ENCODE assay signal across 13 cellular contexts in the genomic region with DNA sequence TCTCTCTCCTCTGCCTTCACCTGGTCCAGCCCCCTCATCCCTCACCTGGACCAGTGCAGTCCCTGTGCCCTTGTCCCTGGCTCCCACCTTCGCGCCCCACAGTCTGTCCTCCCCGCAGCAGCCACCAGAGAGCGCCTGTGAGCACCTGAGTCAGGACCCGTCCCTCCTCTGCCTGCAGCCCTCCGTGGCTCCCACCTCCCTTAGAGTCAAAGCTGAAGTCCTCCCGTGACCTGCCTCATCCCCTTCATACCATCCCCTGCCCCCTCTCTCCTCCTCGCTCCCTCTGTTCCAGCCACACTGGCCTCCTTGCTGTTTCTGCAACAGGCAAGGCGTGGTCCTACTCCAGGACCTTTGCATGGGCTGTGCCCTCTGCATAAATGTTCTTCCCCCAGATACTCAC. TPM values are rescaled to one million over a fixed set of nuclear protein-coding genes. Genes with fewer than 3 reads are reported as not detected.
DNase-seq lines count a peak whose midpoint lies in the region; ATAC-seq and TF ChIP-seq lines count a peak whose summit lies in the region.
"Had no signal": no experiment of that assay in that cellular context is flagged by ENCODE, and none has a peak within 500 bp of the region (broad histone marks: within the 10 kb centered on the region; RNA-seq: fewer than 3 reads in every experiment).

No MANE protein-coding gene starts in this region.

- H3K36me3 ChIP-seq in CD4-positive, alpha-beta memory T cell (ENCODE audit: insufficient read depth, low read length), result no peaks in the 10 kb centered on the region

- no peaks in the 10 kb centered on the region for H3K9me3 ChIP-seq in CD4-positive, alpha-beta memory T cell (ENCODE audit: control insufficient read depth in 1 of 2, low read length in 2 of 2)

- H3K4me1 ChIP-seq in CD4-positive, alpha-beta memory T cell (ENCODE audit: insufficient read depth, low read length), result no peaks in the 10 kb centered on the region

- intact Hi-C loops in activated CD4-positive, alpha-beta T cell treated with anti-CD3 and anti-CD28 coated beads for 36 hours (cut with DNase I, micrococcal nuclease), result no loop called here
- intact Hi-C loops in CD4-positive, alpha-beta memory T cell (cut with micrococcal nuclease), result no loop called here

- H3K27me3 Mint-ChIP-seq in activated CD4-positive, alpha-beta T cell treated with anti-CD3 and anti-CD28 coated beads for 36 hours, result peaks cover 13% of the 10 kb centered on the region
- peaks cover 13% of the 10 kb centered on the region for H3K27me3 Mint-ChIP-seq in activated T-cell treated with anti-CD3 and anti-CD28 coated beads, Interleukin-2, amount 50 U/mL, for 72 hours (ENCODE audit: low read depth)
- peaks cover 31% of the 10 kb centered on the region for H3K27me3 Mint-ChIP-seq in neural crest cell (ENCODE audit: low read depth)
- peaks cover 2 to 13% of the 10 kb centered on the region in 2 donors for H3K27me3 Mint-ChIP-seq in CD4-positive, alpha-beta memory T cell

- H3K4me3 ChIP-seq in HFF-Myc (replicated peaks; ENCODE audit: low read depth, low read length), result no peak overlapping the region
- no peak overlapping the region for H3K4me3 ChIP-seq in CD4-positive, alpha-beta memory T cell (ENCODE audit: low read length in 2 of 2)

- peak; percentile 63 for DNase-seq in activated CD4-positive, alpha-beta T cell treated with anti-CD3 and anti-CD28 coated beads for 36 hours
- DNase-seq in activated CD4-positive, alpha-beta T cell treated with anti-CD3 and anti-CD28 coated beads, Interleukin-2, amount 50 U/mL, for 4 hours, result no peak
- no peak for DNase-seq in HFF-Myc (ENCODE audit: extremely low read depth, low read depth)
- peak; percentile 25 to 41 for DNase-seq in activated T-cell treated with anti-CD3 and anti-CD28 coated beads, Interleukin-2, amount 50 U/mL, for 72 hours
- DNase-seq in neural crest cell (ENCODE audit: low read depth, low spot score), result no peak
- DNase-seq in CD4-positive, alpha-beta memory T cell, result no peak
- no peak for DNase-seq in NCI-H2029 treated with DMSO at 0.1 percent for 48 hours (lab: John Stamatoyannopoulos, UW)
- DNase-seq in DMS79 (lab: John Stamatoyannopoulos, UW), result no peak
- DNase-seq: ACHN, foreskin fibroblast, Right ventricle myocardium superior had no signal

- POLR2A ChIA-PET in activated CD4-positive, alpha-beta T cell treated with anti-CD3 and anti-CD28 coated beads for 36 hours (lab: Charles Lee), result interaction anchor here (0.5 kb wide), 1 partner anchor 15 kb away, joined by 3 read pairs; no protein-coding TSS in a partner anchor
- POLR2A ChIA-PET in CD4-positive, alpha-beta memory T cell (lab: Charles Lee; ENCODE audit: partially characterized antibody), result no interaction called here

- H3K27ac ChIP-seq in CD4-positive, alpha-beta memory T cell (ENCODE audit: low read depth, low read length), result no peak overlapping the region

- peak; percentile 42 for ATAC-seq in activated CD4-positive, alpha-beta T cell treated with anti-CD3 and anti-CD28 coated beads for 36 hours
- ATAC-seq in activated T-cell treated with anti-CD3 and anti-CD28 coated beads, Interleukin-2, amount 50 U/mL, for 72 hours (replicated peaks in 1 of 2), result no peak
- ATAC-seq: left lobe of liver had no signal

- H3K36me3 Mint-ChIP-seq in activated CD4-positive, alpha-beta T cell treated with anti-CD3 and anti-CD28 coated beads for 36 hours (ENCODE audit: low read depth), result no peaks in the 10 kb centered on the region
- no peaks in the 10 kb centered on the region for H3K36me3 Mint-ChIP-seq in activated T-cell treated with anti-CD3 and anti-CD28 coated beads, Interleukin-2, amount 50 U/mL, for 72 hours (ENCODE audit: insufficient read depth in 2 of 2)
- no peaks in the 10 kb centered on the region for H3K36me3 Mint-ChIP-seq in neural crest cell (ENCODE audit: low read depth)
- H3K36me3 Mint-ChIP-seq in CD4-positive, alpha-beta memory T cell, result no peaks in the 10 kb centered on the region

- no peak overlapping the region for H3K27ac Mint-ChIP-seq in activated CD4-positive, alpha-beta T cell treated with anti-CD3 and anti-CD28 coated beads for 36 hours
- no peak overlapping the region for H3K27ac Mint-ChIP-seq in activated T-cell treated with anti-CD3 and anti-CD28 coated beads, Interleukin-2, amount 50 U/mL, for 72 hours
- no peak overlapping the region for H3K27ac Mint-ChIP-seq in neural crest cell (ENCODE audit: unreplicated experiment)
- no peak overlapping the region for H3K27ac Mint-ChIP-seq in CD4-positive, alpha-beta memory T cell

- TF ChIP-seq CTCF in HFF-Myc (IDR thresholded peaks at IDR 0.05; ENCODE audit: low read depth, low read length, missing control alignments) (peak; percentile 41), neural crest cell (conservative IDR thresholded peaks at IDR 0.05) (peak; percentile 38)

- H3K9me3 Mint-ChIP-seq in activated CD4-positive, alpha-beta T cell treated with anti-CD3 and anti-CD28 coated beads for 36 hours (ENCODE audit: low read depth), result no peaks in the 10 kb centered on the region
- peaks cover 0 to 3% of the 10 kb centered on the region in 2 donors for H3K9me3 Mint-ChIP-seq in activated T-cell treated with anti-CD3 and anti-CD28 coated beads, Interleukin-2, amount 50 U/mL, for 72 hours
- H3K9me3 Mint-ChIP-seq in neural crest cell, result no peaks in the 10 kb centered on the region
- H3K9me3 Mint-ChIP-seq in CD4-positive, alpha-beta memory T cell, result peaks cover 0 to 4% (median 0%) of the 10 kb centered on the region in 8 donors

- no peak overlapping the region for H3K4me3 Mint-ChIP-seq in activated CD4-positive, alpha-beta T cell treated with anti-CD3 and anti-CD28 coated beads for 36 hours
- no peak overlapping the region for H3K4me3 Mint-ChIP-seq in activated T-cell treated with anti-CD3 and anti-CD28 coated beads, Interleukin-2, amount 50 U/mL, for 72 hours
- no peak overlapping the region for H3K4me3 Mint-ChIP-seq in neural crest cell
- no peak overlapping the region for H3K4me3 Mint-ChIP-seq in CD4-positive, alpha-beta memory T cell

- CTCF ChIA-PET in activated CD4-positive, alpha-beta T cell treated with anti-CD3 and anti-CD28 coated beads for 36 hours (lab: Charles Lee), result interaction anchor here (0.7 kb wide), 1 partner anchor 10 kb away, joined by 4 read pairs; no protein-coding TSS in a partner anchor
- CTCF ChIA-PET in CD4-positive, alpha-beta memory T cell (lab: Charles Lee; ENCODE audit: partially characterized antibody), result interaction anchor here (1.0 kb wide), 1 partner anchor 11 kb away, joined by 3 read pairs; no protein-coding TSS in a partner anchor

- H3K27me3 ChIP-seq in CD4-positive, alpha-beta memory T cell (ENCODE audit: insufficient read depth, low read length), result no peaks in the 10 kb centered on the region

- no peaks in the 10 kb centered on the region for H3K4me1 Mint-ChIP-seq in activated CD4-positive, alpha-beta T cell treated with anti-CD3 and anti-CD28 coated beads for 36 hours
- H3K4me1 Mint-ChIP-seq in activated T-cell treated with anti-CD3 and anti-CD28 coated beads, Interleukin-2, amount 50 U/mL, for 72 hours (ENCODE audit: low read depth), result no peaks in the 10 kb centered on the region
- H3K4me1 Mint-ChIP-seq in neural crest cell, result no peaks in the 10 kb centered on the region
- no peaks in the 10 kb centered on the region for H3K4me1 Mint-ChIP-seq in CD4-positive, alpha-beta memory T cell

RNA-seq across cellular contexts. Expression of gene CELF5, which starts 10.3 kb away (rescaled TPM):
- under 1 TPM; 0.18 to 0.21 TPM for total RNA-seq in activated CD4-positive, alpha-beta T cell treated with anti-CD3 and anti-CD28 coated beads for 36 hours
- under 1 TPM; 0.17 to 0.42 TPM for total RNA-seq in activated T-cell treated with anti-CD3 and anti-CD28 coated beads, Interleukin-2, amount 50 U/mL, for 72 hours
- 2.3 and 3.0 TPM in 2 replicates for total RNA-seq in neural crest cell
- under 1 TPM; 0.44 to 0.64 TPM for total RNA-seq in CD4-positive, alpha-beta memory T cell
- under 1 TPM in 1 of 2 donors, not detected in 1; 0.32 TPM for polyA plus RNA-seq in CD4-positive, alpha-beta memory T cell
- total RNA-seq: pulmonary artery endothelial cell, Right ventricle myocardium superior had no signal

RNA-seq across cellular contexts. Expression of gene NCLN, which starts 49.1 kb away (rescaled TPM):
- total RNA-seq in activated CD4-positive, alpha-beta T cell treated with anti-CD3 and anti-CD28 coated beads for 36 hours, result 10 to 100 TPM; 55.6 to 58.2 TPM
- total RNA-seq in activated T-cell treated with anti-CD3 and anti-CD28 coated beads, Interleukin-2, amount 50 U/mL, for 72 hours, result 10 to 100 TPM; 35.0 to 38.7 TPM
- 76.5 and 84.1 TPM in 2 replicates for total RNA-seq in neural crest cell
- 10 to 100 TPM; 53.0 to 59.3 TPM for total RNA-seq in CD4-positive, alpha-beta memory T cell
- polyA plus RNA-seq in CD4-positive, alpha-beta memory T cell, result 10 to 100 TPM; 25.1 to 45.6 TPM

RNA-seq across cellular contexts. Expression of gene S1PR4, which starts 56.2 kb away (rescaled TPM):
- 10 to 100 TPM; 29.0 to 32.2 TPM for total RNA-seq in activated CD4-positive, alpha-beta T cell treated with anti-CD3 and anti-CD28 coated beads for 36 hours
- 10 to 100 TPM; 41.1 to 43.4 TPM for total RNA-seq in activated T-cell treated with anti-CD3 and anti-CD28 coated beads, Interleukin-2, amount 50 U/mL, for 72 hours
- total RNA-seq in neural crest cell, result not detected in 2 replicates
- 100 to 1,000 TPM; 231 to 235 TPM for total RNA-seq in CD4-positive, alpha-beta memory T cell
- polyA plus RNA-seq in CD4-positive, alpha-beta memory T cell, result 100 to 1,000 TPM; 448 to 503 TPM

Comparison
In these comparisons a context has a peak if more than half of its experiments do, and no peak if none do; other contexts are left out.
1. DNase-seq: peak in activated CD4-positive, alpha-beta T cell treated with anti-CD3 and anti-CD28 coated beads for 36 hours (single experiment) and activated T-cell treated with anti-CD3 and anti-CD28 coated beads, Interleukin-2, amount 50 U/mL, for 72 hours (2 of 2); none in activated CD4-positive, alpha-beta T cell treated with anti-CD3 and anti-CD28 coated beads, Interleukin-2, amount 50 U/mL, for 4 hours (0 of 2), HFF-Myc (single experiment), neural crest cell (single experiment), CD4-positive, alpha-beta memory T cell (0 of 5), NCI-H2029 treated with DMSO at 0.1 percent for 48 hours (single experiment) and DMS79 (single experiment).
2. RNA of gene S1PR4, which starts 56.2 kb away (total RNA-seq): 231 to 235 TPM in CD4-positive, alpha-beta memory T cell, 41.1 to 43.4 TPM in activated T-cell treated with anti-CD3 and anti-CD28 coated beads, Interleukin-2, amount 50 U/mL, for 72 hours and 29.0 to 32.2 TPM in activated CD4-positive, alpha-beta T cell treated with anti-CD3 and anti-CD28 coated beads for 36 hours; not detected in neural crest cell; every median in the first group is over 10 times any median in the second.